ENCODE assay signal across 27 cellular contexts in genomic region chr5:59833448-59833847, GRCh38.
"Had no signal": no experiment of that assay in that cellular context is flagged by ENCODE, and none has a peak within 500 bp of the region (broad histone marks: within the 10 kb centered on the region; RNA-seq: fewer than 3 reads in every experiment).

No MANE protein-coding gene starts in this region.

- H3K9me3 Mint-ChIP-seq: activated CD4-positive, alpha-beta T cell treated with anti-CD3 and anti-CD28 coated beads, Interleukin-2, amount 10 ng/mL, durations not matched to agents 7 days and 5 days; activated naive CD4-positive, alpha-beta T cell treated with anti-CD3 and anti-CD28 coated beads for 36 hours; activated T-cell treated with anti-CD3 and anti-CD28 coated beads, Interleukin-2, amount 50 U/mL, for 24 hours had no signal

- H3K4me1 Mint-ChIP-seq: activated CD4-positive, alpha-beta T cell treated with anti-CD3 and anti-CD28 coated beads, Interleukin-2, amount 10 ng/mL, durations not matched to agents 7 days and 5 days had no signal

- H3K36me3 ChIP-seq: adrenal gland, breast epithelium, MG63 had no signal

- H3K36me3 Mint-ChIP-seq: activated naive CD4-positive, alpha-beta T cell treated with anti-CD3 and anti-CD28 coated beads, Interleukin-2, amount 50 U/mL, for 72 hours had no signal

- H3K27me3 Mint-ChIP-seq: activated T-cell treated with anti-CD3 and anti-CD28 coated beads, Interleukin-2, amount 50 U/mL, for 24 hours had no signal

- H3K9me3 ChIP-seq: adrenal gland, body of pancreas, breast epithelium, MG63 had no signal

- H3K27ac ChIP-seq: adrenal gland, body of pancreas, breast epithelium, KMS-11, PC-9, RWPE1 had no signal

- H3K27ac Mint-ChIP-seq: activated CD4-positive, alpha-beta T cell treated with anti-CD3 and anti-CD28 coated beads, Interleukin-2, amount 10 ng/mL, durations not matched to agents 7 days and 5 days; activated CD8-positive, alpha-beta T cell treated with anti-CD3 and anti-CD28 coated beads, Interleukin-2, amount 10 ng/mL, durations not matched to agents 7 days and 5 days; activated naive CD4-positive, alpha-beta T cell treated with anti-CD3 and anti-CD28 coated beads for 36 hours; activated naive CD4-positive, alpha-beta T cell treated with anti-CD3 and anti-CD28 coated beads, Interleukin-2, amount 50 U/mL, for 72 hours; activated T-cell treated with anti-CD3 and anti-CD28 coated beads, Interleukin-2, amount 50 U/mL, for 24 hours had no signal

- H3K4me1 ChIP-seq: adrenal gland, body of pancreas, breast epithelium had no signal

- ATAC-seq: activated CD8-positive, alpha-beta T cell treated with anti-CD3 and anti-CD28 coated beads, Interleukin-2, amount 10 ng/mL, durations not matched to agents 7 days and 5 days; activated naive CD4-positive, alpha-beta T cell treated with anti-CD3 and anti-CD28 coated beads, Interleukin-2, amount 50 U/mL, for 72 hours; body of pancreas; Right ventricle myocardium inferior had no signal

- H3K4me3 Mint-ChIP-seq: activated CD4-positive, alpha-beta T cell treated with anti-CD3 and anti-CD28 coated beads, Interleukin-2, amount 10 ng/mL, durations not matched to agents 7 days and 5 days; activated CD8-positive, alpha-beta T cell treated with anti-CD3 and anti-CD28 coated beads, Interleukin-2, amount 10 ng/mL, durations not matched to agents 7 days and 5 days; activated naive CD4-positive, alpha-beta T cell treated with anti-CD3 and anti-CD28 coated beads for 36 hours; activated T-cell treated with anti-CD3 and anti-CD28 coated beads, Interleukin-2, amount 50 U/mL, for 24 hours had no signal

- DNase-seq: activated CD4-positive, alpha-beta T cell treated with anti-CD3 and anti-CD28 coated beads, Interleukin-2, amount 10 ng/mL, durations not matched to agents 7 days and 5 days; activated CD4-positive, alpha-beta T cell treated with anti-CD3 and anti-CD28 coated beads, Interleukin-2, amount 50 U/mL, for 48 hours; activated CD8-positive, alpha-beta T cell treated with anti-CD3 and anti-CD28 coated beads, Interleukin-2, amount 10 ng/mL, durations not matched to agents 7 days and 5 days; activated gamma-delta T cell treated with Interleukin-2 at 50 U/mL for 16 hours; activated naive CD4-positive, alpha-beta T cell treated with anti-CD3 and anti-CD28 coated beads for 36 hours; activated T-cell treated with anti-CD3 and anti-CD28 coated beads, Interleukin-2, amount 50 U/mL, for 24 hours; adrenal gland; body of pancreas; MG63; NCI-H1048; NCI-H1105 treated with DMSO at 0.1 percent for 48 hours; NCI-H1436; NCI-H1930; NCI-H2081 treated with DMSO at 0.1 percent for 48 hours; NCI-H345; NK-92 treated with Interleukin-12 subunit alpha and Interleukin-12 subunit beta, amount 100 ng/mL, for 24 hours; PC-9; SIG-M5; SW 1271; T-helper 1 cell; T-helper 2 cell; T-helper 9 cell had no signal

- H3K4me3 ChIP-seq: adrenal gland, body of pancreas, breast epithelium, MG63, PC-9 had no signal

- H3K27me3 ChIP-seq: adrenal gland, body of pancreas, breast epithelium, MG63 had no signal
